8 cellular contexts compared by ENCODE assay signal in genomic region chr10:4825868-4826787, GRCh38. TPM values are rescaled to one million over a fixed set of nuclear protein-coding genes. Genes with fewer than 3 reads are reported as not detected.
A peak's percentile ranks its signal among the peaks of the same experiment; 100 is the strongest.
DNase-seq lines count a peak whose midpoint lies in the region; ATAC-seq and TF ChIP-seq lines count a peak whose summit lies in the region.

AKR1E2 (plus strand) TSS chr10:4826207; CDS start chr10:4826325, 118 bp downstream.

- no peak within 1 kb of the TSS for H3K27ac Mint-ChIP-seq in CD8-positive, alpha-beta T cell
- H3K27ac Mint-ChIP-seq in nephron progenitor cell, result no peak within 1 kb of the TSS

- no peaks in the 10 kb centered on the region for H3K9me3 ChIP-seq in CD8-positive, alpha-beta T cell (ENCODE audit: low read length)

- H3K27ac ChIP-seq in CD8-positive, alpha-beta T cell (ENCODE audit: low read depth, low read length), result no peak within 1 kb of the TSS
- peak within 1 kb of the TSS; percentile 55 for H3K27ac ChIP-seq in foreskin keratinocyte

- CTCF ChIA-PET in CD8-positive, alpha-beta T cell (lab: Charles Lee), result interaction anchor here (0.7 to 3.8 kb wide), 5 partner anchors 10 to 22 kb away, joined by 3 to 16 read pairs (median 5); no protein-coding TSS in a partner anchor

- peak; percentile 88 for ATAC-seq in CD8-positive, alpha-beta T cell
- ATAC-seq in HG02981 (IDR thresholded peaks at IDR 0.05; ENCODE audit: unreplicated experiment) (peak; percentile 76), foreskin keratinocyte (peak; percentile 96)

- no peaks in the 10 kb centered on the region for H3K9me3 Mint-ChIP-seq in CD8-positive, alpha-beta T cell
- H3K9me3 Mint-ChIP-seq in nephron progenitor cell, result peaks cover 25% of the 10 kb centered on the region

- H3K4me1 ChIP-seq in CD8-positive, alpha-beta T cell (ENCODE audit: insufficient read depth, low read length), result no peaks in the 10 kb centered on the region
- H3K4me1 ChIP-seq in foreskin keratinocyte, result no peaks in the 10 kb centered on the region

- H3K27me3 ChIP-seq in CD8-positive, alpha-beta T cell (ENCODE audit: insufficient read depth, low read length), result no peaks in the 10 kb centered on the region
- H3K27me3 ChIP-seq in foreskin keratinocyte, result no peaks in the 10 kb centered on the region

- DNase-seq in CD8-positive, alpha-beta T cell, result peak; percentile 14 to 77 (median 62)
- DNase-seq in SK-N-DZ (ENCODE audit: low spot score), result peak; percentile 76
- DNase-seq in activated naive CD4-positive, alpha-beta T cell treated with anti-CD3 and anti-CD28 coated beads, Interleukin-2, amount 50 U/mL, for 16 hours, result peak; percentile 81
- DNase-seq in foreskin keratinocyte, result peak; percentile 34 to 78
- DNase-seq in nephron progenitor cell, result peak; percentile 77
- DNase-seq in stimulated activated naive CD4-positive, alpha-beta T cell treated with Interleukin-2 at 50 U/mL for 16 hours (lab: John Stamatoyannopoulos, UW), result peak; percentile 73
- no peak for DNase-seq in NCI-H1694 (lab: John Stamatoyannopoulos, UW)

- POLR2A ChIA-PET in CD8-positive, alpha-beta T cell (lab: Charles Lee), result no interaction called here

- intact Hi-C loops in CD8-positive, alpha-beta T cell (cut with DNase I, micrococcal nuclease), result no loop called here

- peaks cover 46% of the 10 kb centered on the region for H3K27me3 Mint-ChIP-seq in CD8-positive, alpha-beta T cell (ENCODE audit: low read depth)
- H3K27me3 Mint-ChIP-seq in nephron progenitor cell (ENCODE audit: low read depth, poor library complexity), result peaks cover 3% of the 10 kb centered on the region

- H3K4me3 ChIP-seq in CD8-positive, alpha-beta T cell (ENCODE audit: low read depth, low read length), result peak within 1 kb of the TSS; percentile 28

- H3K4me3 Mint-ChIP-seq in CD8-positive, alpha-beta T cell, result peak within 1 kb of the TSS; percentile 66
- H3K4me3 Mint-ChIP-seq in nephron progenitor cell, result peak within 1 kb of the TSS; percentile 76

- H3K4me1 Mint-ChIP-seq in CD8-positive, alpha-beta T cell (ENCODE audit: low read depth), result peaks cover 8% of the 10 kb centered on the region
- H3K4me1 Mint-ChIP-seq in nephron progenitor cell, result peaks cover 30% of the 10 kb centered on the region

- H3K36me3 Mint-ChIP-seq in CD8-positive, alpha-beta T cell, result no peaks in the 10 kb centered on the region
- H3K36me3 Mint-ChIP-seq in nephron progenitor cell (ENCODE audit: low read depth), result no peaks in the 10 kb centered on the region

- no peak for TF ChIP-seq CTCF in CD8-positive, alpha-beta T cell (IDR thresholded peaks at IDR 0.05)
- no peak for TF ChIP-seq CTCF in foreskin keratinocyte (conservative IDR thresholded peaks at IDR 0.05)
- no peak for TF ChIP-seq CTCF in nephron progenitor cell (IDR thresholded peaks at IDR 0.05)

- H3K36me3 ChIP-seq in CD8-positive, alpha-beta T cell (ENCODE audit: insufficient read depth, low read length), result no peaks in the 10 kb centered on the region

RNA-seq across cellular contexts. Expression of gene AKR1E2, which starts in this region (rescaled TPM):
- 1 to 10 TPM; 5.2 to 5.7 TPM for total RNA-seq in CD8-positive, alpha-beta T cell
- 0.16 and 2.3 TPM in 2 replicates for polyA plus RNA-seq in SK-N-DZ (2014; cell fraction: cytosol; rRNA removed)
- 0.90 and 1.7 TPM in 2 replicates for polyA plus RNA-seq in SK-N-DZ (2014; cell fraction: nucleus; rRNA removed)
- total RNA-seq in foreskin keratinocyte, result 1.9 and 3.7 TPM in 2 replicates
- 2.4 and 4.2 TPM in 2 replicates for polyA plus RNA-seq in foreskin keratinocyte
